ENCODE assay signal across 24 cellular contexts in the genomic region with DNA sequence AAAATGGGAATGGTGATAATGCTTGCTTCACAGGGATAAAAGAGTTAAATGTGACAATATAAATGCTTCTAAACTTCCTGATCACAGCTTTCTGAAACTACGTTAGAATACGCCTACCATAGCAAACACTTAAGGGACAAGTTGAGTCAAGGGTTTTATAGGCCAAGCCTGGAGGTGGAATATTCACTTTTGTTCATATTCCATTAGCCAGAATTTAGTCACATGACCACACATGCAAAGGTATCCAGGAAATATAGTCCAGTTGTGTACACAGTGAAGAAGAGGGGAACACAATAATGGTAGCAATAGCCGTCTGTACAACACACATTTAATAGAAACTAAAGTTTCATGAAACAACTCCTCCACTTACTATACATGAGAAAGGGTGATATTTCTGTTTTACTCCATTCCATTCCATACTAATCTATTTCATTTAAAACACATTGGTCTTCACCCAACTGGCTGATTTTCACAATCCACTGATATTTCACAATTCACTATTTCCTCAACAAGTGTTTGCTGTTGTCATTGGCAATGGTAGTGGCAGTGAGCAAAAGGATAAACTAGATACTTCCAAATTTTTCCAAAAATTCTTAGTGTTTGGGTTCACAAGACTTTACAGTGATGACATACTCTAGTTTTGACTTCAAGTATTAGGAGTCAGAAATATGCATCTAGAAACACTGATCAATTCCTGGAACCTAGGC.
DNase-seq lines count a peak whose midpoint lies in the region; ATAC-seq and TF ChIP-seq lines count a peak whose summit lies in the region.
"Had no signal": no experiment of that assay in that cellular context is flagged by ENCODE, and none has a peak within 500 bp of the region (broad histone marks: within the 10 kb centered on the region; RNA-seq: fewer than 3 reads in every experiment).

No MANE protein-coding gene starts in this region.

- no peaks in the 10 kb centered on the region for H3K9me3 ChIP-seq in adipocyte (ENCODE audit: control insufficient read depth, low read length)
- H3K9me3 ChIP-seq: MG63, thoracic aorta had no signal

- H3K36me3 ChIP-seq in adipocyte (ENCODE audit: control insufficient read depth, insufficient read depth, low read length, severe bottlenecking): no peaks in the 10 kb centered on the region
- H3K36me3 ChIP-seq: MG63, thoracic aorta had no signal

- H3K4me3 ChIP-seq in HL-60 (replicated peaks; ENCODE audit: insufficient read depth, low read length) (no peak overlapping the region), adipocyte (ENCODE audit: low read length) (no peak overlapping the region), fibroblast of villous mesenchyme (ENCODE audit: low read depth, low read length) (no peak overlapping the region)
- H3K4me3 ChIP-seq: MG63, thoracic aorta had no signal

- peaks cover 23% of the 10 kb centered on the region for H3K4me1 ChIP-seq in adipocyte (ENCODE audit: control insufficient read depth, insufficient read depth, low read length)
- H3K4me1 ChIP-seq: parathyroid adenoma had no signal

- DNase-seq in HL-60 (ENCODE audit: low read depth in 1 of 2, low spot score in 1 of 2) (peak; percentile 28 to 55), adipocyte (ENCODE audit: low read depth) (peak; percentile 89), fibroblast of villous mesenchyme (ENCODE audit: low read depth) (peak; percentile 11), renal cortical epithelial cell (ENCODE audit: low read depth) (peak; percentile 19), A172 (ENCODE audit: low spot score) (no peak), superior temporal gyrus (ENCODE audit: extremely low spot score) (no peak), occipital lobe (lab: John Stamatoyannopoulos, UW) (no peak)
- DNase-seq: activated CD4-positive, CD25-positive, alpha-beta regulatory T cell treated with anti-CD3 and anti-CD28 coated beads, Interleukin-2, amount 50 U/mL, for 72 hours; activated CD8-positive, alpha-beta memory T cell treated with anti-CD3 and anti-CD28 coated beads for 24 hours; activated naive CD4-positive, alpha-beta T cell treated with Interleukin-2 at 50 U/mL for 16 hours; activated T-cell treated with anti-CD3 and anti-CD28 coated beads, Interleukin-2, amount 50 U/mL, for 48 hours; CD8-positive, alpha-beta memory T cell; MG63; midbrain; natural killer cell; NCI-H1694; NCI-H2171 treated with DMSO at 0.1 percent for 48 hours; NCI-H526 treated with DMSO at 0.1 percent for 48 hours; small intestine; stimulated activated CD4-positive, alpha-beta T cell treated with anti-CD3 and anti-CD28 coated beads, Interleukin-2, amount 100 ng/mL, for 24 hours; T-cell had no signal

- H3K27me3 ChIP-seq in HL-60 (ENCODE audit: insufficient read depth, poor library complexity, severe bottlenecking): no peaks in the 10 kb centered on the region
- no peaks in the 10 kb centered on the region for H3K27me3 ChIP-seq in adipocyte (replicated peaks; ENCODE audit: control insufficient read depth, insufficient read depth, low read length)
- H3K27me3 ChIP-seq: MG63 had no signal

- no peak overlapping the region for H3K9ac ChIP-seq in adipocyte (ENCODE audit: low read length)
- H3K9ac ChIP-seq: parathyroid adenoma had no signal

- H3K27ac ChIP-seq in HL-60 (replicated peaks): peak overlapping the region; percentile 28
- H3K27ac ChIP-seq: parathyroid adenoma, thoracic aorta had no signal

- TF ChIP-seq CTCF in HL-60 (IDR thresholded peaks at IDR 0.05; ENCODE audit: insufficient read depth, low read length) (no peak), fibroblast of villous mesenchyme (IDR thresholded peaks at IDR 0.05; ENCODE audit: insufficient read depth, low read depth, low read length) (no peak)

- no peak for ATAC-seq in GM21576 (IDR thresholded peaks at IDR 0.05; ENCODE audit: unreplicated experiment)
- ATAC-seq: natural killer cell, T-cell had no signal

Comparison
In these comparisons a context has a peak if more than half of its experiments do, and no peak if none do; other contexts are left out.
1. DNase-seq: peak in HL-60 (2 of 2), adipocyte (single experiment), fibroblast of villous mesenchyme (single experiment) and renal cortical epithelial cell (single experiment); none in A172 (single experiment), superior temporal gyrus (single experiment) and occipital lobe (single experiment).